12 cellular contexts compared by ENCODE assay signal in genomic region chr3:45078910-45079522, GRCh38. TPM values are rescaled to one million over a fixed set of nuclear protein-coding genes. Genes with fewer than 3 reads are reported as not detected.
DNase-seq lines count a peak whose midpoint lies in the region; ATAC-seq, FAIRE-seq and TF ChIP-seq lines count a peak whose summit lies in the region.
"Had no signal": no experiment of that assay in that cellular context is flagged by ENCODE, and none has a peak within 500 bp of the region (broad histone marks: within the 10 kb centered on the region; RNA-seq: fewer than 3 reads in every experiment).

No MANE protein-coding gene starts in this region.

- no peaks in the 10 kb centered on the region for H3K4me1 Mint-ChIP-seq in activated T-cell treated with anti-CD3 and anti-CD28 coated beads, Interleukin-2, amount 50 U/mL, for 24 hours (ENCODE audit: low read depth)
- H3K4me1 Mint-ChIP-seq: stimulated activated memory B cell treated with anti-CD40 and anti-IgM and Interleukin-4, amounts not matched to agents 10 μg/mL and 1 μg/mL and 100 μg/mL, for 72 hours had no signal

- TF ChIP-seq CTCF in AG10803 (conservative IDR thresholded peaks at IDR 0.05; ENCODE audit: low read length) = peak; percentile 25; the same call in 1 of the 2 replicates
- no peak for TF ChIP-seq CTCF in GM12878 (IDR thresholded peaks at IDR 0.05 in 2 of 3, conservative IDR thresholded peaks at IDR 0.05 in 1 of 3; ENCODE audit: control insufficient read depth in 2 of 3, extremely low read depth in 1 of 3, insufficient read depth in 1 of 3, low read depth in 3 of 3, low read length in 3 of 3)
- no peak for TF ChIP-seq CTCF in RWPE1 (conservative IDR thresholded peaks at IDR 0.05; ENCODE audit: low read depth)
- no peak for TF ChIP-seq CTCF in suprapubic skin (IDR thresholded peaks at IDR 0.05)

- no peaks in the 10 kb centered on the region for H4K20me1 ChIP-seq in GM12878 (ENCODE audit: control insufficient read depth, insufficient read depth)

- no peak overlapping the region for H3K4me2 ChIP-seq in GM12878 (ENCODE audit: control insufficient read depth, insufficient read depth)

- SMC1A ChIA-PET in GM12878 (lab: Charles Lee; ENCODE audit: uncharacterized antibody, unreplicated experiment) = interaction anchor here (0.6 to 1.5 kb wide), 4 partner anchors 19 to 44 kb away, joined by 3 to 5 read pairs (median 3); no protein-coding TSS in a partner anchor

- intact Hi-C loops in GM12878 (cut with micrococcal nuclease; ENCODE audit: unreplicated experiment) = no loop called here

- H3K9ac ChIP-seq in GM12878 (ENCODE audit: control insufficient read depth, insufficient read depth, low read length) = no peak overlapping the region

- no peak overlapping the region for H2AFZ ChIP-seq in GM12878 (ENCODE audit: control insufficient read depth, low read depth, low read length)

- H3K27me3 ChIP-seq in GM12878 (replicated peaks in 1 of 2; ENCODE audit: control insufficient read depth in 2 of 2, insufficient read depth in 2 of 2, low read length in 1 of 2) (no peaks in the 10 kb centered on the region), suprapubic skin (no peaks in the 10 kb centered on the region)

- no peaks in the 10 kb centered on the region for H3K4me1 ChIP-seq in GM12878 (ENCODE audit: control insufficient read depth, insufficient read depth, low read length)
- no peaks in the 10 kb centered on the region for H3K4me1 ChIP-seq in suprapubic skin
- H3K4me1 ChIP-seq: Caco-2 had no signal

- no peaks in the 10 kb centered on the region for H3K79me2 ChIP-seq in GM12878 (ENCODE audit: control insufficient read depth, insufficient read depth, low read length)

- TF ChIP-seq RAD21 in GM12878 (IDR thresholded peaks at IDR 0.05; ENCODE audit: insufficient read depth, low read depth, low read length) = no peak

- CTCF ChIA-PET in HEK293T (lab: Yijun Ruan, JAX) = interaction anchor here (0.7 kb wide), 1 partner anchor 330 kb away, joined by 7 read pairs; no protein-coding TSS in a partner anchor
- CTCF ChIA-PET in GM12878 (lab: Yijun Ruan, JAX) = interaction anchor here (0.5 to 1.4 kb wide), 5 partner anchors 11 to 131 kb away, joined by 3 to 4 read pairs (median 3); no protein-coding TSS in a partner anchor
- CTCF ChIA-PET in RWPE1 (lab: Yijun Ruan, JAX) = interaction anchor here (0.7 kb wide), 1 partner anchor 64 kb away, joined by 4 read pairs; no protein-coding TSS in a partner anchor

- TF ChIP-seq EP300 in GM12878 (IDR thresholded peaks at IDR 0.05; ENCODE audit: borderline replicate concordance in 1 of 2, control insufficient read depth in 1 of 2, low read depth in 2 of 2, low read length in 2 of 2) = no peak
- TF ChIP-seq EP300 in suprapubic skin (IDR thresholded peaks at IDR 0.05) = no peak

- H3K9me3 ChIP-seq in GM12878 (replicated peaks; ENCODE audit: control insufficient read depth, insufficient read depth, low read length) (no peaks in the 10 kb centered on the region), suprapubic skin (no peaks in the 10 kb centered on the region)
- H3K9me3 ChIP-seq: Caco-2 had no signal

- H3K27me3 Mint-ChIP-seq in activated T-cell treated with anti-CD3 and anti-CD28 coated beads, Interleukin-2, amount 50 U/mL, for 24 hours = peaks cover 6% of the 10 kb centered on the region

- WGBS in GM12878 (ENCODE audit: insufficient coverage, insufficient replicate concordance, low lambda C conversion rate, missing lambda C conversion rate) = 3% methylated on average over 8 of the region's 8 CpGs
- 58% methylated on average over 8 of the region's 8 CpGs for WGBS in suprapubic skin

- POLR2A ChIA-PET in HEK293T (lab: Yijun Ruan, JAX) (no interaction called here), GM12878 (lab: Charles Lee) (interaction anchor here (1.4 kb wide), 1 partner anchor 13 kb away, joined by 4 read pairs; no protein-coding TSS in a partner anchor), RWPE1 (lab: Yijun Ruan, JAX; ENCODE audit: low non-redundant PET) (no interaction called here)

- DNase-seq in AG10803 (ENCODE audit: low read depth) (peak; percentile 40), HEK293T (ENCODE audit: extremely low spot score) (no peak), GM12878 (ENCODE audit: low read depth, low spot score) (no peak), iris pigment epithelial cell (ENCODE audit: low read depth) (peak; percentile 72), RWPE1 (ENCODE audit: low spot score) (no peak), suprapubic skin (ENCODE audit: low spot score in 2 of 2) (no peak), EL (no peak)
- no peak for DNase-seq in activated T-cell treated with anti-CD3 and anti-CD28 coated beads, Interleukin-2, amount 50 U/mL, for 24 hours
- DNase-seq: cortex of kidney had no signal

- TF ChIP-seq POLR2A in GM12878 (IDR thresholded peaks at IDR 0.05; ENCODE audit: low read depth, low read length) = no peak
- no peak for TF ChIP-seq POLR2A in suprapubic skin (IDR thresholded peaks at IDR 0.05)

- H3K4me3 ChIP-seq in AG10803 (ENCODE audit: low read length) (no peak overlapping the region), GM12878 (no peak overlapping the region), suprapubic skin (no peak overlapping the region)

- H3K4me3 Mint-ChIP-seq in activated T-cell treated with anti-CD3 and anti-CD28 coated beads, Interleukin-2, amount 50 U/mL, for 24 hours = no peak overlapping the region
- H3K4me3 Mint-ChIP-seq: activated T-helper 1 cell treated with anti-CD3 and anti-CD28 coated beads, Interleukin-12 subunit alpha, Interleukin-12 subunit beta, Interleukin-2, Interleukin-4 antibody, amounts not matched to agents 30 ng/mL and 10 ng/mL and 1 ng/mL, durations not matched to agents 14 hours and 24 hours and 36 hours; stimulated activated memory B cell treated with anti-CD40 and anti-IgM and Interleukin-4, amounts not matched to agents 10 μg/mL and 1 μg/mL and 100 μg/mL, for 72 hours had no signal

- no peaks in the 10 kb centered on the region for H3K36me3 Mint-ChIP-seq in activated T-cell treated with anti-CD3 and anti-CD28 coated beads, Interleukin-2, amount 50 U/mL, for 24 hours (ENCODE audit: low read depth)
- H3K36me3 Mint-ChIP-seq: stimulated activated memory B cell treated with anti-CD40 and anti-IgM and Interleukin-4, amounts not matched to agents 10 μg/mL and 1 μg/mL and 100 μg/mL, for 72 hours had no signal

- RAD21 ChIA-PET in GM12878 (lab: Charles Lee; ENCODE audit: unreplicated experiment) = interaction anchor here (0.7 to 1.1 kb wide), 3 partner anchors 37 to 254 kb away, joined by 3 read pairs; no protein-coding TSS in a partner anchor

- no peak overlapping the region for H3K27ac Mint-ChIP-seq in activated T-cell treated with anti-CD3 and anti-CD28 coated beads, Interleukin-2, amount 50 U/mL, for 24 hours
- H3K27ac Mint-ChIP-seq: activated T-helper 1 cell treated with anti-CD3 and anti-CD28 coated beads, Interleukin-12 subunit alpha, Interleukin-12 subunit beta, Interleukin-2, Interleukin-4 antibody, amounts not matched to agents 30 ng/mL and 10 ng/mL and 1 ng/mL, durations not matched to agents 14 hours and 24 hours and 36 hours; stimulated activated memory B cell treated with anti-CD40 and anti-IgM and Interleukin-4, amounts not matched to agents 10 μg/mL and 1 μg/mL and 100 μg/mL, for 72 hours had no signal

- in situ Hi-C loops in GM12878 (cut with MboI) = no loop called here

- no peak; the same call in 2 of the 3 replicates for ATAC-seq in GM12878
- ATAC-seq: stimulated activated memory B cell treated with anti-CD40 and anti-IgM and Interleukin-4, amounts not matched to agents 10 μg/mL and 1 μg/mL and 100 μg/mL, for 72 hours had no signal

- no TSS peak for BruUV-seq in GM12878 (replicated peaks; lab: Mats Ljungman, UMichigan)

- no peak overlapping the region for H3K27ac ChIP-seq in GM12878 (ENCODE audit: control insufficient read depth, insufficient read depth)
- no peak overlapping the region; the same call in 1 of the 2 replicates for H3K27ac ChIP-seq in RWPE1
- H3K27ac ChIP-seq in suprapubic skin = no peak overlapping the region

- H3K9me3 Mint-ChIP-seq in activated T-cell treated with anti-CD3 and anti-CD28 coated beads, Interleukin-2, amount 50 U/mL, for 24 hours = peaks cover 2% of the 10 kb centered on the region
- H3K9me3 Mint-ChIP-seq: activated T-helper 1 cell treated with anti-CD3 and anti-CD28 coated beads, Interleukin-12 subunit alpha, Interleukin-12 subunit beta, Interleukin-2, Interleukin-4 antibody, amounts not matched to agents 30 ng/mL and 10 ng/mL and 1 ng/mL, durations not matched to agents 14 hours and 24 hours and 36 hours; stimulated activated memory B cell treated with anti-CD40 and anti-IgM and Interleukin-4, amounts not matched to agents 10 μg/mL and 1 μg/mL and 100 μg/mL, for 72 hours had no signal

- no peak for FAIRE-seq in GM12878 (lab: Jason Lieb, UNC)

- H3K36me3 ChIP-seq in GM12878 (ENCODE audit: control insufficient read depth in 2 of 2, insufficient read depth in 2 of 2, low read length in 1 of 2) (no peaks in the 10 kb centered on the region), suprapubic skin (peaks cover 1% of the 10 kb centered on the region)

TF ChIP-seq in HEK293T, 16 proteins besides CTCF, POLR2A, EP300 and RAD21 (continues in another document):
- peak; percentile 77 for TF ChIP-seq ZNF384 (IDR thresholded peaks at IDR 0.05)

TF ChIP-seq in GM12878, 131 proteins besides CTCF, POLR2A, EP300 and RAD21 (continues in another document):
- TF ChIP-seq TCF3 (IDR thresholded peaks at IDR 0.05; ENCODE audit: borderline replicate concordance, insufficient read depth, low read depth, low read length) = no peak

RNA-seq across cellular contexts. Expression of gene CLEC3B, which starts 52.9 kb away (rescaled TPM):
- total RNA-seq in GM12878 (2013; cell fraction: nucleolus; rRNA removed) = not detected in 2 replicates
- total RNA-seq in GM12878 (2014; rRNA removed) (0.11 TPM in 1 of 2 replicates, not detected in the other), GM12878 (2014; rRNA removed; fragmentation: Illumina TruSeq; extraction: Trizol) (not detected in 2 replicates), GM12878 (2021) (0.23 TPM in 1 of 2 replicates, not detected in the other), suprapubic skin (10 to 100 TPM; 27.4 to 42.3 (median 29.3) TPM)
- polyA plus RNA-seq in GM12878 (2011; ENCODE audit: low read depth) = not detected
- polyA plus RNA-seq in GM12878 (2011; rRNA removed) (not detected in 2 replicates), GM12878 (2014; fragmentation: Illumina TruSeq; extraction: Trizol) (not detected in 2 replicates), GM12878 (2014; fragmentation: Nextera tagmentation; extraction: Ambion mirVana) (not detected), GM12878 (2014; rRNA removed) (0.13 TPM in 1 of 2 replicates, not detected in the other), GM12878 (2016; fragmentation: Nextera tagmentation; extraction: Ambion mirVana) (not detected)
- 0.12 and 0.15 TPM in 2 replicates for polyA plus RNA-seq in GM12878 (2011; cell fraction: cytosol; rRNA removed)
- 0.51 and 0.82 TPM in 2 replicates for polyA plus RNA-seq in GM12878 (2011; cell fraction: nucleus; rRNA removed)
- not detected in 2 replicates for polyA plus RNA-seq in GM12878 (2012)
- not detected in 2 replicates for polyA minus RNA-seq in GM12878 (2011; rRNA and poly(A)+ RNA removed)
- not detected in 2 replicates for polyA minus RNA-seq in GM12878 (2011; cell fraction: cytosol; rRNA and poly(A)+ RNA removed)
- polyA minus RNA-seq in GM12878 (2011; cell fraction: nucleus; rRNA and poly(A)+ RNA removed) = 0.24 and 0.77 TPM in 2 replicates
- total RNA-seq: activated T-helper 1 cell treated with anti-CD3 and anti-CD28 coated beads, Interleukin-12 subunit alpha, Interleukin-12 subunit beta, Interleukin-2, Interleukin-4 antibody, amounts not matched to agents 30 ng/mL and 10 ng/mL and 1 ng/mL, durations not matched to agents 14 hours and 24 hours and 36 hours had no signal

Comparison
In these comparisons a context has a peak if more than half of its experiments do, and no peak if none do; other contexts are left out.
1. DNase-seq: peak in AG10803 (single experiment) and iris pigment epithelial cell (single experiment); none in HEK293T (single experiment), GM12878 (single experiment), RWPE1 (single experiment), suprapubic skin (0 of 2), EL (single experiment) and activated T-cell treated with anti-CD3 and anti-CD28 coated beads, Interleukin-2, amount 50 U/mL, for 24 hours (single experiment).
2. RNA of gene CLEC3B, which starts 52.9 kb away (total RNA-seq): 27.4 to 42.3 TPM in suprapubic skin; 0.11 to 0.23 TPM in GM12878; every median in the first group is over 10 times any median in the second.